In genomic region chr10:86034710-86035109, GRCh38 we compare ENCODE assay signal across 8 cellular contexts.
"Had no signal": no experiment of that assay in that cellular context is flagged by ENCODE, and none has a peak within 500 bp of the region (broad histone marks: within the 10 kb centered on the region; RNA-seq: fewer than 3 reads in every experiment).

No MANE protein-coding gene starts in this region.

- H3K4me1 Mint-ChIP-seq: IgD-negative memory B cell had no signal

- H3K27ac ChIP-seq: HL-60, KMS-11 had no signal

- H3K4me3 Mint-ChIP-seq: IgD-negative memory B cell had no signal

- H3K36me3 Mint-ChIP-seq: IgD-negative memory B cell had no signal

- DNase-seq: IMR-90, KBM-7, KG1 had no signal

- ATAC-seq: HepG2, K562 had no signal

- H3K27ac Mint-ChIP-seq: IgD-negative memory B cell had no signal

- H3K4me3 ChIP-seq: K562 had no signal
